ENCODE assay signal across 8 cellular contexts in the genomic region with DNA sequence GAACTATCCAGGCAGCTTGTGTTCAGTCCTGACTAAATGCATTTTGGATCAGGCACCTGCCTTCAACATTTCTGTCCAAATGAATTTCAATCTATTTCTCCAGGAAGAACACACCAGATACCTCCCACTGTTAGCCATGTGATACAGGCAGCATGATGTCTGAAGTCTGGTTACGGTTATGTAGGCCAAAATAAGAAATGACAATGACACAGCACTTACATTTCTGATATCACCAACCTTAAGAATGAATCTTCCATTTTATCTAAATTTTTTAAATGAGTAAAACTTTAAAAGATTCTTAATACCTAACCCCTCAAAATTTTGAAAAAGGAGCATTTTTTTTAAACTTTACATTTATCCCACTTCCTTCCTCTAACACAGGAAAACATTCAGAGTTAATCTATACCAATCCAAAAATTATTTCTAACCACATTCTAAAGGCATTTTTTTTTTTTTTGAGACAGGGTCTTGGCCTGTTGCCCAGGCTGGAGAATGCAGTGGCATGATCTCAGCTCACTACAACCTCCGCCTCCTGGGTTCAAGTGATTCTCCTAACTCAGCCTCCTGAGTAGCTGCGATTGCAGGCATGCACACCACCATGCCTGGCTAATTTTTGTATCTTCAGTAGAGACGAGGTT. TPM values are rescaled to one million over a fixed set of nuclear protein-coding genes. Genes with fewer than 3 reads are reported as not detected.
A peak's percentile ranks its signal among the peaks of the same experiment; 100 is the strongest.
DNase-seq lines count a peak whose midpoint lies in the region; ATAC-seq and TF ChIP-seq lines count a peak whose summit lies in the region.

A gene with protein sequence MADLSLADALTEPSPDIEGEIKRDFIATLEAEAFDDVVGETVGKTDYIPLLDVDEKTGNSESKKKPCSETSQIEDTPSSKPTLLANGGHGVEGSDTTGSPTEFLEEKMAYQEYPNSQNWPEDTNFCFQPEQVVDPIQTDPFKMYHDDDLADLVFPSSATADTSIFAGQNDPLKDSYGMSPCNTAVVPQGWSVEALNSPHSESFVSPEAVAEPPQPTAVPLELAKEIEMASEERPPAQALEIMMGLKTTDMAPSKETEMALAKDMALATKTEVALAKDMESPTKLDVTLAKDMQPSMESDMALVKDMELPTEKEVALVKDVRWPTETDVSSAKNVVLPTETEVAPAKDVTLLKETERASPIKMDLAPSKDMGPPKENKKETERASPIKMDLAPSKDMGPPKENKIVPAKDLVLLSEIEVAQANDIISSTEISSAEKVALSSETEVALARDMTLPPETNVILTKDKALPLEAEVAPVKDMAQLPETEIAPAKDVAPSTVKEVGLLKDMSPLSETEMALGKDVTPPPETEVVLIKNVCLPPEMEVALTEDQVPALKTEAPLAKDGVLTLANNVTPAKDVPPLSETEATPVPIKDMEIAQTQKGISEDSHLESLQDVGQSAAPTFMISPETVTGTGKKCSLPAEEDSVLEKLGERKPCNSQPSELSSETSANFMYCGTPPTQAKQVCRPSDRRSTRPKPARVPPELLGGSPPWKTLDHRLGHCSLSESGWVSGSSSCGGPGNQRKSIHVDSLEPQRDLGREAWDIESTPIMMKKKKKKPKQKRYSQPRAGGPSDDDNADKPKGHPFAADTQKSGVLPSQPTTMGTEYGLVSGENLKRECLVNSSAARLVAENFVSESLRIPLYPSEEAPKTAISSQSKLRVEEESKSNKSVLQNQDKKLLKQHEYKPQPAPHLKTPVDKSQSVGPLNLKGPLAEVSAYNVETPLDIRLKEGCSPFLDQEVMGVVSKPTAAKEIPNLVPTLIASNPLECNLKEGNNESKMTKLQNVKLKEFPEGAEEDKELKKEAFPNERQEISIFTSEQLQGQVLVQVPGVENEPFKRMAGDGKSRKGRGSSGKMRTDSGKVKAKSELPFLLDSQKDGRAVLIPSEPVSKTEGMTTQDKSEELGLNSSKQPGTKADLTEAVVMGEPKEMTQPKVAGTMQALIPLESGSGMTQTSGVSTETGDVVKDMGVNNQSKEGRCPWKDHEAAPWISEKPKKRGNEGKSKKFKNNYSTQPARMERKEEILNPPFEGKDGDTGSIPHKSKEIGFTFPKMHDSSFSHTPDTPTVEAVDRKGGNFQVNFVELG (N-terminal part only) (minus strand): TSS at position 81 of the 638 bp plus-strand sequence. CDS start 17,556 bp downstream, outside the sequence.

- no peak within 1 kb of the TSS for H3K4me3 ChIP-seq in retinal pigment epithelial cell (ENCODE audit: low read length)

- POLR2A ChIA-PET in activated CD4-positive, alpha-beta memory T cell treated with anti-CD3 and anti-CD28 coated beads, Interleukin-2, amount 10 ng/mL, durations not matched to agents 7 days and 5 days (lab: Charles Lee) = no interaction called here

- H3K9me3 Mint-ChIP-seq in activated CD4-positive, alpha-beta memory T cell treated with anti-CD3 and anti-CD28 coated beads, Interleukin-2, amount 10 ng/mL, durations not matched to agents 7 days and 5 days = no peaks in the 10 kb centered on the region

- intact Hi-C loops in Right ventricle myocardium inferior (cut with DNase I) = no loop called here

- H3K36me3 Mint-ChIP-seq in activated CD4-positive, alpha-beta memory T cell treated with anti-CD3 and anti-CD28 coated beads, Interleukin-2, amount 10 ng/mL, durations not matched to agents 7 days and 5 days (ENCODE audit: low read depth) = no peaks in the 10 kb centered on the region

- CTCF ChIA-PET in activated CD4-positive, alpha-beta memory T cell treated with anti-CD3 and anti-CD28 coated beads, Interleukin-2, amount 10 ng/mL, durations not matched to agents 7 days and 5 days (lab: Charles Lee) = no interaction called here

- peak; percentile 72 for DNase-seq in HT1080 (ENCODE audit: low read depth)
- DNase-seq in activated CD4-positive, alpha-beta memory T cell treated with anti-CD3 and anti-CD28 coated beads, Interleukin-2, amount 10 ng/mL, durations not matched to agents 7 days and 5 days = no peak
- no peak for DNase-seq in Right ventricle myocardium inferior (ENCODE audit: missing footprints)
- peak; percentile 12 for DNase-seq in retinal pigment epithelial cell (ENCODE audit: low read depth)
- no peak for DNase-seq in foreskin melanocyte
- DNase-seq in SHP77 treated with DMSO at 0.1 percent for 48 hours (lab: John Stamatoyannopoulos, UW) = no peak

- TF ChIP-seq CTCF in retinal pigment epithelial cell (conservative IDR thresholded peaks at IDR 0.05; ENCODE audit: low read depth, low read length) = no peak

- H3K4me3 Mint-ChIP-seq in activated CD4-positive, alpha-beta memory T cell treated with anti-CD3 and anti-CD28 coated beads, Interleukin-2, amount 10 ng/mL, durations not matched to agents 7 days and 5 days = no peak within 1 kb of the TSS

- ATAC-seq in Right ventricle myocardium inferior = no peak
- ATAC-seq in GM21576 (IDR thresholded peaks at IDR 0.05; ENCODE audit: unreplicated experiment) = no peak
- no peak for ATAC-seq in HG02981 (IDR thresholded peaks at IDR 0.05; ENCODE audit: unreplicated experiment)

- no peak within 1 kb of the TSS for H3K27ac Mint-ChIP-seq in activated CD4-positive, alpha-beta memory T cell treated with anti-CD3 and anti-CD28 coated beads, Interleukin-2, amount 10 ng/mL, durations not matched to agents 7 days and 5 days

- H3K27me3 Mint-ChIP-seq in activated CD4-positive, alpha-beta memory T cell treated with anti-CD3 and anti-CD28 coated beads, Interleukin-2, amount 10 ng/mL, durations not matched to agents 7 days and 5 days = no peaks in the 10 kb centered on the region

- peaks cover 33% of the 10 kb centered on the region for H3K4me1 Mint-ChIP-seq in activated CD4-positive, alpha-beta memory T cell treated with anti-CD3 and anti-CD28 coated beads, Interleukin-2, amount 10 ng/mL, durations not matched to agents 7 days and 5 days

RNA-seq across cellular contexts. Expression of the gene that starts here (rescaled TPM):
- 48.7 and 60.0 TPM in 2 replicates for total RNA-seq in HT1080 (2014; rRNA removed; shearing (Covaris generic))
- 96.1 and 115 TPM in 2 replicates for polyA plus RNA-seq in HT1080 (2015; cell fraction: cytosol; rRNA removed)
- polyA plus RNA-seq in HT1080 (2015; cell fraction: nucleus; rRNA removed) = 232 and 242 TPM in 2 replicates
- total RNA-seq in activated CD4-positive, alpha-beta memory T cell treated with anti-CD3 and anti-CD28 coated beads, Interleukin-2, amount 10 ng/mL, durations not matched to agents 7 days and 5 days = 10 to 100 TPM; 92.6 to 94.2 TPM
- 520 TPM for total RNA-seq in Right ventricle myocardium inferior

Comparison
In these comparisons a context has a peak if more than half of its experiments do, and no peak if none do; other contexts are left out.
1. DNase-seq: peak in HT1080 (single experiment) and retinal pigment epithelial cell (single experiment); none in activated CD4-positive, alpha-beta memory T cell treated with anti-CD3 and anti-CD28 coated beads, Interleukin-2, amount 10 ng/mL, durations not matched to agents 7 days and 5 days (single experiment), Right ventricle myocardium inferior (single experiment), foreskin melanocyte (single experiment) and SHP77 treated with DMSO at 0.1 percent for 48 hours (single experiment).